ENCODE assay signal across 7 cellular contexts in the genomic region with DNA sequence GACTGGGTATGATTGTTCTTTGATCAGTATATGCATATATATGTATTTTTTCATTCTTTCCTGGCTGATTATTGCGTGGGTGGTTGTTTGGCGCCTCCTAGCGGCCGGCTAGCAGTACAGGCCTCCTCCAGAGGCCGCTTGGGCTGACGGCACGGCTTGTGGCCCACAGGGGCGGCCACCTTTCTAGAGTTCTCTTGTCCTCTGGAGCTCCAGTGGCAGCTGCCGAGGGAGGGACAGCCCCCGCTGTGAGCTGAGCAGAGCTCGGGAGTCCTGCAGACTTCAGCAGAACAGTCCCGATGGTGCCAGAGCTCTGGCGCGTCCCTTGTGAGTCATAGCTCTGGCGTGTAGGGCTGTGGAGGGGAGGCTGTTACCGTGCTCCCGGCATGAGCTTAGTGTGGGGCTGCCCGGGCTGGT.
A peak's percentile ranks its signal among the peaks of the same experiment; 100 is the strongest.
DNase-seq lines count a peak whose midpoint lies in the region; ATAC-seq and TF ChIP-seq lines count a peak whose summit lies in the region.

No MANE protein-coding gene starts in this region.

- H3K36me3 Mint-ChIP-seq in T-helper 2 cell treated with Interferon-gamma antibody and Interleukin-4, amounts not matched to agents 5 μg/mL and 100 μg/mL, for 36 hours (ENCODE audit: low read depth): peaks cover 4% of the 10 kb centered on the region

- in situ Hi-C loops in astrocyte of the spinal cord (cut with HindIII; ENCODE audit: low sequenced_read_pairs): no loop called here

- H3K4me1 Mint-ChIP-seq in T-helper 2 cell treated with Interferon-gamma antibody and Interleukin-4, amounts not matched to agents 5 μg/mL and 100 μg/mL, for 36 hours (ENCODE audit: low read depth): no peaks in the 10 kb centered on the region

- H3K9me3 Mint-ChIP-seq in T-helper 2 cell treated with Interferon-gamma antibody and Interleukin-4, amounts not matched to agents 5 μg/mL and 100 μg/mL, for 36 hours: peaks cover 42% of the 10 kb centered on the region

- no peaks in the 10 kb centered on the region for H3K27me3 ChIP-seq in HL-60 (ENCODE audit: insufficient read depth, poor library complexity, severe bottlenecking)

- no peak overlapping the region for H3K27ac ChIP-seq in HL-60 (replicated peaks)

- no peaks in the 10 kb centered on the region for H3K27me3 Mint-ChIP-seq in T-helper 2 cell treated with Interferon-gamma antibody and Interleukin-4, amounts not matched to agents 5 μg/mL and 100 μg/mL, for 36 hours (ENCODE audit: low read depth)

- TF ChIP-seq CTCF in HL-60 (IDR thresholded peaks at IDR 0.05; ENCODE audit: insufficient read depth, low read length) (peak; percentile 55), astrocyte of the spinal cord (IDR thresholded peaks at IDR 0.05; ENCODE audit: low read depth, low read length) (peak; percentile 24)

- H3K4me3 Mint-ChIP-seq in T-helper 2 cell treated with Interferon-gamma antibody and Interleukin-4, amounts not matched to agents 5 μg/mL and 100 μg/mL, for 36 hours: no peak overlapping the region

- no peak overlapping the region for H3K27ac Mint-ChIP-seq in T-helper 2 cell treated with Interferon-gamma antibody and Interleukin-4, amounts not matched to agents 5 μg/mL and 100 μg/mL, for 36 hours

- no peak for ATAC-seq in GM18861 (IDR thresholded peaks at IDR 0.05; ENCODE audit: unreplicated experiment)
- no peak for ATAC-seq in HG03460 (IDR thresholded peaks at IDR 0.05; ENCODE audit: unreplicated experiment)

- H3K4me3 ChIP-seq in HL-60 (replicated peaks; ENCODE audit: insufficient read depth, low read length) (peak overlapping the region; percentile 34), astrocyte of the spinal cord (ENCODE audit: low read depth, low read length) (no peak overlapping the region)

- DNase-seq in HL-60 (ENCODE audit: low read depth in 1 of 2, low spot score in 1 of 2) (peak in 1 of 2 experiments; percentile 67), astrocyte of the spinal cord (ENCODE audit: low read depth, low spot score) (peak; percentile 7), kidney glomerular epithelial cell (lab: John Stamatoyannopoulos, UW) (peak; percentile 22)
- DNase-seq in T-helper 2 cell treated with Interferon-gamma antibody and Interleukin-4, amounts not matched to agents 5 μg/mL and 100 μg/mL, for 36 hours (ENCODE audit: low spot score): peak; percentile 13
- DNase-seq in stimulated activated CD4-positive, alpha-beta T cell treated with anti-CD3 and anti-CD28 coated beads, TNF-alpha, amount 100 ng/mL, for 1 hour (ENCODE audit: low read depth in 3 of 3, low spot score in 1 of 3): peak in 2 of 3 donors; percentile 36 to 63
